In the genomic region with DNA sequence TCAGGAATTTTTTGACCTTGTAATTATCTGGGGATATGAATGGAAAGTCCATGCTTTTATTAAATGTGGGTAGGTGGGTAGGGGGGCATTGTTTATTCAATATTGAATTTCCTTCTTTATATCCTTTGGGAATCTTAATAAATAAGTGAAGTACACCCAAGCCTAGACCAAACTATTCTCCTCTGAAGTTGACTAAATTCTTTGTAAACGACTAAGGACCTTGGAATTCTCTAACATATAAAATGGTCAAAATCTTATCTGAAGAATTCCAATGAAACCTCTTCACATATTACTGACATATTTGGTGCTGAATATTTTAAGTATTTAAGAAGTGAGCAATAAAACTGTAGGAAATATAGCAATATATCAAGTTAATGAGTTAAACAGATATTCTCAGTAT, we compare ENCODE assay signal across 27 cellular contexts.
DNase-seq lines count a peak whose midpoint lies in the region; ATAC-seq, FAIRE-seq and TF ChIP-seq lines count a peak whose summit lies in the region.
"Had no signal": no experiment of that assay in that cellular context is flagged by ENCODE, and none has a peak within 500 bp of the region (broad histone marks: within the 10 kb centered on the region; RNA-seq: fewer than 3 reads in every experiment).

No MANE protein-coding gene starts in this region.

- H3K79me2 ChIP-seq in GM23338 (replicated peaks; ENCODE audit: insufficient read depth) (no peaks in the 10 kb centered on the region), SU-DHL-6 (ENCODE audit: insufficient read depth, low read length) (no peaks in the 10 kb centered on the region)

- intact Hi-C loops in pancreas (cut with DNase I) = no loop called here

- H3K27ac ChIP-seq in GM23338 (ENCODE audit: low read depth) (no peak overlapping the region), SU-DHL-6 (ENCODE audit: low read depth, low read length) (no peak overlapping the region), pancreas (no peak overlapping the region)
- H3K27ac ChIP-seq: BLaER1 treated with 17β-estradiol and CSF1 and Interleukin-3, amounts not matched to agents 10 nM and 100 nM; SJSA1 had no signal

- no peak overlapping the region for H3K4me3 Mint-ChIP-seq in GM23338
- H3K4me3 Mint-ChIP-seq: CD4-positive, alpha-beta T cell; HFFc6 had no signal

- no peak overlapping the region for H3K9ac ChIP-seq in SU-DHL-6 (ENCODE audit: low read length)
- H3K9ac ChIP-seq: BLaER1 treated with 17β-estradiol and CSF1 and Interleukin-3, amounts not matched to agents 10 nM and 100 nM had no signal

- H3F3A ChIP-seq in GM23338 (replicated peaks; ENCODE audit: low read depth) = no peaks in the 10 kb centered on the region
- H3F3A ChIP-seq in SU-DHL-6 (ENCODE audit: insufficient read depth) = no peaks in the 10 kb centered on the region

- H3K27me3 Mint-ChIP-seq in GM23338 (ENCODE audit: insufficient read depth, low read depth, poor library complexity) = no peaks in the 10 kb centered on the region
- H3K27me3 Mint-ChIP-seq: CD4-positive, alpha-beta T cell had no signal

- H3K36me3 ChIP-seq in GM23338 (ENCODE audit: insufficient read depth) (no peaks in the 10 kb centered on the region), SU-DHL-6 (ENCODE audit: low read length) (0 out of 2 replicates have a peak, but pooled peaks cover 3% of the 10 kb centered on the region), pancreas (no peaks in the 10 kb centered on the region)
- H3K36me3 ChIP-seq: BLaER1 treated with 17β-estradiol and CSF1 and Interleukin-3, amounts not matched to agents 10 nM and 100 nM; HAP-1; SJSA1 had no signal

- peaks cover 6% of the 10 kb centered on the region; the same call in 2 of the 3 replicates for H3K4me1 Mint-ChIP-seq in GM23338

- TF ChIP-seq CTCF in GM23338 (conservative IDR thresholded peaks at IDR 0.05; ENCODE audit: low read depth in 2 of 2) (no peak), SU-DHL-6 (IDR thresholded peaks at IDR 0.05; ENCODE audit: insufficient read depth, low read length, poor library complexity, severe bottlenecking) (no peak), fibroblast of pulmonary artery (IDR thresholded peaks at IDR 0.05; ENCODE audit: low read length, missing control alignments) (no peak), pancreas (IDR thresholded peaks at IDR 0.05) (no peak), GM10248 (IDR thresholded peaks at IDR 0.05; ENCODE audit: control extremely low read depth, extremely low read depth, low read depth, missing control alignments) (no peak)

- CTCF ChIA-PET in GM10248 (lab: Yijun Ruan, JAX) = interaction anchor here (1.6 kb wide), 1 partner anchor 15 kb away, joined by 3 read pairs; no protein-coding TSS in a partner anchor

- no peak for ATAC-seq in GM23338
- no peak for ATAC-seq in pancreas
- ATAC-seq: GM12878, HepG2 had no signal

- H3K27me3 ChIP-seq in GM23338 (ENCODE audit: insufficient read depth) = no peaks in the 10 kb centered on the region
- H3K27me3 ChIP-seq in SU-DHL-6 (ENCODE audit: low read length) = no peaks in the 10 kb centered on the region
- no peaks in the 10 kb centered on the region for H3K27me3 ChIP-seq in pancreas
- H3K27me3 ChIP-seq: BLaER1 treated with 17β-estradiol and CSF1 and Interleukin-3, amounts not matched to agents 10 nM and 100 nM; SJSA1 had no signal

- H3K9me3 ChIP-seq in SU-DHL-6 (ENCODE audit: insufficient read depth, low read length) = peaks cover 6% of the 10 kb centered on the region; the same call in 1 of the 2 replicates
- H3K9me3 ChIP-seq in pancreas = no peaks in the 10 kb centered on the region
- H3K9me3 ChIP-seq: BLaER1 treated with 17β-estradiol and CSF1 and Interleukin-3, amounts not matched to agents 10 nM and 100 nM; HAP-1 had no signal

- 0 out of 2 replicates have a peak overlapping the region, but pooled peaks have one; percentile 9 for H3K27ac Mint-ChIP-seq in GM23338
- H3K27ac Mint-ChIP-seq: CD4-positive, alpha-beta T cell; HFFc6 had no signal

- DNase-seq in GM23338 (ENCODE audit: low spot score) (no peak), fibroblast of pulmonary artery (ENCODE audit: low read depth) (peak; percentile 16), pancreas (no peak), GM10248 (ENCODE audit: extremely low spot score) (no peak), DMS79 treated with DMSO at 0.1 percent for 48 hours (lab: John Stamatoyannopoulos, UW) (no peak), NCI-H1092 treated with DMSO at 0.1 percent for 48 hours (lab: John Stamatoyannopoulos, UW) (no peak), frontal cortex (ENCODE audit: low spot score in 2 of 2) (no peak)
- DNase-seq: AML-193; CD4-positive, alpha-beta T cell; GOT3; HFFc6; Karpas-422; MV-4-11; NCI-H1105 treated with DMSO at 0.1 percent for 48 hours; NCI-H2029 treated with DMSO at 0.1 percent for 48 hours; NCI-H2227 treated with DMSO at 0.1 percent for 48 hours; NCI-H526 treated with DMSO at 0.1 percent for 48 hours; Right ventricle myocardium superior; RPMI8226 had no signal

- POLR2A ChIA-PET in GM10248 (lab: Yijun Ruan, JAX) = no interaction called here

- H3K36me3 Mint-ChIP-seq in GM23338 (ENCODE audit: low read depth) = no peaks in the 10 kb centered on the region

- H3K4me1 ChIP-seq in GM23338 (ENCODE audit: insufficient read depth) (no peaks in the 10 kb centered on the region), pancreas (peaks cover 0 to 2% (median 0%) of the 10 kb centered on the region in 3 donors)
- H3K4me1 ChIP-seq: HAP-1, SJSA1 had no signal

- WGBS in pancreas, 2 donors = 61 to 70% methylated on average over 1 of the region's 1 CpG

- peak; percentile 26 for FAIRE-seq in pancreas (lab: Jason Lieb, UNC)
- no peak for FAIRE-seq in frontal cortex (lab: Jason Lieb, UNC)
- FAIRE-seq: D721Med, G401.6, GM12878, HepG2 had no signal

- H4K20me1 ChIP-seq in GM23338 (replicated peaks; ENCODE audit: insufficient read depth) = no peaks in the 10 kb centered on the region
- no peaks in the 10 kb centered on the region for H4K20me1 ChIP-seq in SU-DHL-6 (ENCODE audit: low read depth, low read length)
- H4K20me1 ChIP-seq: BLaER1 treated with 17β-estradiol and CSF1 and Interleukin-3, amounts not matched to agents 10 nM and 100 nM had no signal

- H3K9me3 Mint-ChIP-seq in GM23338 = no peaks in the 10 kb centered on the region

- H3K4me3 ChIP-seq in GM23338 (no peak overlapping the region), SU-DHL-6 (ENCODE audit: insufficient read depth, low read length, poor library complexity, severe bottlenecking) (no peak overlapping the region), fibroblast of pulmonary artery (replicated peaks; ENCODE audit: low read depth, low read length) (no peak overlapping the region), pancreas (no peak overlapping the region)
- H3K4me3 ChIP-seq: BLaER1 treated with 17β-estradiol and CSF1 and Interleukin-3, amounts not matched to agents 10 nM and 100 nM; GM12878; HAP-1; SJSA1 had no signal

- H2AFZ ChIP-seq in GM23338 (no peak overlapping the region), SU-DHL-6 (ENCODE audit: low read depth, low read length, severe bottlenecking) (peak overlapping the region; percentile 52)

- H3K4me2 ChIP-seq in GM23338 (no peak overlapping the region), SU-DHL-6 (ENCODE audit: low read depth, low read length, poor library complexity, severe bottlenecking) (no peak overlapping the region)
- H3K4me2 ChIP-seq: BLaER1 treated with 17β-estradiol and CSF1 and Interleukin-3, amounts not matched to agents 10 nM and 100 nM had no signal

- H3K9me2 ChIP-seq in GM23338 (ENCODE audit: insufficient read depth) (peaks cover 3% of the 10 kb centered on the region; the same call in 1 of the 2 replicates), SU-DHL-6 (replicated peaks; ENCODE audit: insufficient read depth, low read length) (no peaks in the 10 kb centered on the region)

TF ChIP-seq in GM23338, 12 proteins besides CTCF, POLR2A, EP300 and RAD21 (continues in another document):
- TF ChIP-seq CREB1 (CRISPR knock-in tag; IDR thresholded peaks at IDR 0.05; ENCODE audit: low read depth) (no peak), EZH2phosphoT487 (IDR thresholded peaks at IDR 0.05; ENCODE audit: unreplicated experiment) (no peak), JUNB (IDR thresholded peaks at IDR 0.05; ENCODE audit: unreplicated experiment) (no peak), EZH2 (IDR thresholded peaks at IDR 0.05; ENCODE audit: low read depth, unreplicated experiment) (no peak), STAT1 (IDR thresholded peaks at IDR 0.05; ENCODE audit: unreplicated experiment) (no peak), ZNF114 (CRISPR knock-in tag; IDR thresholded peaks at IDR 0.05) (no peak), ZNF331 (CRISPR knock-in tag; IDR thresholded peaks at IDR 0.05; ENCODE audit: low read depth) (no peak)
- TF ChIP-seq, protein P1, sequence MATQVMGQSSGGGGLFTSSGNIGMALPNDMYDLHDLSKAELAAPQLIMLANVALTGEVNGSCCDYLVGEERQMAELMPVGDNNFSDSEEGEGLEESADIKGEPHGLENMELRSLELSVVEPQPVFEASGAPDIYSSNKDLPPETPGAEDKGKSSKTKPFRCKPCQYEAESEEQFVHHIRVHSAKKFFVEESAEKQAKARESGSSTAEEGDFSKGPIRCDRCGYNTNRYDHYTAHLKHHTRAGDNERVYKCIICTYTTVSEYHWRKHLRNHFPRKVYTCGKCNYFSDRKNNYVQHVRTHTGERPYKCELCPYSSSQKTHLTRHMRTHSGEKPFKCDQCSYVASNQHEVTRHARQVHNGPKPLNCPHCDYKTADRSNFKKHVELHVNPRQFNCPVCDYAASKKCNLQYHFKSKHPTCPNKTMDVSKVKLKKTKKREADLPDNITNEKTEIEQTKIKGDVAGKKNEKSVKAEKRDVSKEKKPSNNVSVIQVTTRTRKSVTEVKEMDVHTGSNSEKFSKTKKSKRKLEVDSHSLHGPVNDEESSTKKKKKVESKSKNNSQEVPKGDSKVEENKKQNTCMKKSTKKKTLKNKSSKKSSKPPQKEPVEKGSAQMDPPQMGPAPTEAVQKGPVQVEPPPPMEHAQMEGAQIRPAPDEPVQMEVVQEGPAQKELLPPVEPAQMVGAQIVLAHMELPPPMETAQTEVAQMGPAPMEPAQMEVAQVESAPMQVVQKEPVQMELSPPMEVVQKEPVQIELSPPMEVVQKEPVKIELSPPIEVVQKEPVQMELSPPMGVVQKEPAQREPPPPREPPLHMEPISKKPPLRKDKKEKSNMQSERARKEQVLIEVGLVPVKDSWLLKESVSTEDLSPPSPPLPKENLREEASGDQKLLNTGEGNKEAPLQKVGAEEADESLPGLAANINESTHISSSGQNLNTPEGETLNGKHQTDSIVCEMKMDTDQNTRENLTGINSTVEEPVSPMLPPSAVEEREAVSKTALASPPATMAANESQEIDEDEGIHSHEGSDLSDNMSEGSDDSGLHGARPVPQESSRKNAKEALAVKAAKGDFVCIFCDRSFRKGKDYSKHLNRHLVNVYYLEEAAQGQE (IDR thresholded peaks at IDR 0.05; ENCODE audit: unreplicated experiment) = no peak
